ENCODE assay signal across 29 cellular contexts in genomic region chr13:55106509-55106908, GRCh38.
"Had no signal": no experiment of that assay in that cellular context is flagged by ENCODE, and none has a peak within 500 bp of the region (broad histone marks: within the 10 kb centered on the region; RNA-seq: fewer than 3 reads in every experiment).

No MANE protein-coding gene starts in this region.

- H3K27ac ChIP-seq: brain microvascular endothelial cell, coronary artery, dorsolateral prefrontal cortex, WERI-Rb-1 had no signal

- H3K27me3 Mint-ChIP-seq: activated B cell treated with CpG ODN at 0.5 μM for 24 hours; activated CD8-positive, alpha-beta T cell treated with anti-CD3 and anti-CD28 coated beads for 36 hours; activated naive CD8-positive, alpha-beta T cell; activated T-helper 17 cell treated with anti-CD3 and anti-CD28 coated beads, Interleukin-2, amount 50 U/mL, for 72 hours; central memory CD8-positive, alpha-beta T cell; dendritic cell treated with granulocyte-macrophage colony-stimulating factor and Interleukin-4, amounts not matched to agents 40 ng/mL and 50 ng/mL, for 4 days had no signal

- H3K36me3 ChIP-seq: brain microvascular endothelial cell, WERI-Rb-1 had no signal

- H3K9me3 Mint-ChIP-seq: dendritic cell treated with granulocyte-macrophage colony-stimulating factor and Interleukin-4, amounts not matched to agents 40 ng/mL and 50 ng/mL, for 4 days; endodermal cell had no signal

- H3K4me3 ChIP-seq: coronary artery, dorsolateral prefrontal cortex had no signal

- DNase-seq: activated B cell treated with CpG ODN at 0.5 μM for 24 hours; activated CD4-positive, alpha-beta T cell treated with anti-CD3 and anti-CD28 coated beads for 48 hours; activated CD4-positive, alpha-beta T cell treated with anti-CD3 and anti-CD28 coated beads, Interleukin-2, amount 50 U/mL, for 1 hour; activated CD4-positive, alpha-beta T cell treated with anti-CD3 and anti-CD28 coated beads, Interleukin-2, amount 50 U/mL, for 48 hours; activated CD8-positive, alpha-beta memory T cell treated with anti-CD3 and anti-CD28 coated beads for 24 hours; activated CD8-positive, alpha-beta T cell treated with anti-CD3 and anti-CD28 coated beads for 36 hours; activated effector memory CD4-positive, alpha-beta T cell treated with Interleukin-2 at 50 U/mL for 16 hours; activated gamma-delta T cell treated with Interleukin-2 at 50 U/mL for 16 hours; activated naive CD4-positive, alpha-beta T cell treated with anti-CD3 and anti-CD28 coated beads, Interleukin-2, amount 50 U/mL, for 16 hours; activated naive CD4-positive, alpha-beta T cell treated with Interleukin-2 at 50 U/mL for 16 hours; activated T-cell treated with anti-CD3 and anti-CD28 coated beads, Interleukin-2, amount 50 U/mL, for 4 hours; amniotic stem cell; anterior cingulate cortex; brain microvascular endothelial cell; dorsolateral prefrontal cortex; effector memory CD4-positive, alpha-beta T cell; endodermal cell; foreskin fibroblast; head of caudate nucleus; T1000; WERI-Rb-1 had no signal

- H3K36me3 Mint-ChIP-seq: activated naive CD8-positive, alpha-beta T cell had no signal

- ATAC-seq: activated CD4-positive, CD25-positive, alpha-beta regulatory T cell treated with anti-CD3 and anti-CD28 coated beads, Interleukin-2, amount 50 U/mL, for 24 hours; activated CD8-positive, alpha-beta T cell treated with anti-CD3 and anti-CD28 coated beads for 36 hours; activated T-cell treated with anti-CD3 and anti-CD28 coated beads, Interleukin-2, amount 50 U/mL, for 4 hours; activated T-helper 17 cell treated with anti-CD3 and anti-CD28 coated beads, Interleukin-2, amount 50 U/mL, for 72 hours; esophagus mucosa had no signal

- H3K4me1 Mint-ChIP-seq: activated B cell treated with CpG ODN at 0.5 μM for 24 hours; activated T-helper 17 cell treated with anti-CD3 and anti-CD28 coated beads, Interleukin-2, amount 50 U/mL, for 72 hours; central memory CD8-positive, alpha-beta T cell; endodermal cell had no signal

- H3K27me3 ChIP-seq: brain microvascular endothelial cell, dorsolateral prefrontal cortex had no signal

- H3K27ac Mint-ChIP-seq: activated B cell treated with CpG ODN at 0.5 μM for 24 hours; activated CD8-positive, alpha-beta T cell treated with anti-CD3 and anti-CD28 coated beads for 36 hours; activated naive CD8-positive, alpha-beta T cell; activated T-helper 17 cell treated with anti-CD3 and anti-CD28 coated beads, Interleukin-2, amount 50 U/mL, for 72 hours; dendritic cell treated with granulocyte-macrophage colony-stimulating factor and Interleukin-4, amounts not matched to agents 40 ng/mL and 50 ng/mL, for 4 days; endodermal cell; T-helper 2 cell treated with Interferon-gamma antibody and Interleukin-4, amounts not matched to agents 5 μg/mL and 100 μg/mL, for 36 hours had no signal

- H3K4me3 Mint-ChIP-seq: activated B cell treated with CpG ODN at 0.5 μM for 24 hours; activated CD8-positive, alpha-beta T cell treated with anti-CD3 and anti-CD28 coated beads for 36 hours; activated naive CD8-positive, alpha-beta T cell; activated T-cell treated with anti-CD3 and anti-CD28 coated beads, Interleukin-2, amount 50 U/mL, for 4 hours; activated T-helper 17 cell treated with anti-CD3 and anti-CD28 coated beads, Interleukin-2, amount 50 U/mL, for 72 hours; central memory CD8-positive, alpha-beta T cell; dendritic cell treated with granulocyte-macrophage colony-stimulating factor and Interleukin-4, amounts not matched to agents 40 ng/mL and 50 ng/mL, for 4 days; endodermal cell; T-helper 2 cell treated with Interferon-gamma antibody and Interleukin-4, amounts not matched to agents 5 μg/mL and 100 μg/mL, for 36 hours had no signal
